In genomic region chr15:80489030-80489594, GRCh38 we compare ENCODE assay signal across 10 cellular contexts.
DNase-seq lines count a peak whose midpoint lies in the region; ATAC-seq and TF ChIP-seq lines count a peak whose summit lies in the region.
"Had no signal": no experiment of that assay in that cellular context is flagged by ENCODE, and none has a peak within 500 bp of the region (broad histone marks: within the 10 kb centered on the region; RNA-seq: fewer than 3 reads in every experiment).

No MANE protein-coding gene starts in this region.

- 22 to 39% methylated on average over 7 of the region's 7 CpGs for WGBS in heart right ventricle, 2 donors
- 34% methylated on average over 7 of the region's 7 CpGs for WGBS in right lobe of liver (ENCODE audit: insufficient coverage, low coverage, low lambda C conversion rate, missing lambda C conversion rate)
- 24 to 28% methylated on average over 7 of the region's 7 CpGs for WGBS in aorta, 2 donors

- no peaks in the 10 kb centered on the region for H3K36me3 Mint-ChIP-seq in GM23338 (ENCODE audit: low read depth)
- peaks cover 6% of the 10 kb centered on the region for H3K36me3 Mint-ChIP-seq in mesothelial cell of epicardium
- no peaks in the 10 kb centered on the region for H3K36me3 Mint-ChIP-seq in activated T-cell treated with anti-CD3 and anti-CD28 coated beads, Interleukin-2, amount 50 U/mL, for 72 hours (ENCODE audit: insufficient read depth in 2 of 2)

- no peak overlapping the region for H3K4me3 ChIP-seq in heart right ventricle
- H3K4me3 ChIP-seq in right lobe of liver: no peak overlapping the region
- H3K4me3 ChIP-seq in aorta (ENCODE audit: low read length in 2 of 2): no peak overlapping the region
- no peak overlapping the region for H3K4me3 ChIP-seq in GM23338

- H3K27ac ChIP-seq in heart right ventricle (peak overlapping the region in 2 of 10 donors; percentile 20 to 56), cingulate gyrus (ENCODE audit: low read depth, low read length) (peak overlapping the region; percentile 13), right lobe of liver (peak overlapping the region in 2 of 3 donors; percentile 23 to 29), aorta (ENCODE audit: low read depth in 1 of 2, low read length in 2 of 2) (peak overlapping the region; percentile 34 to 35), GM23338 (ENCODE audit: low read depth) (no peak overlapping the region)
- H3K27ac ChIP-seq: C4-2B had no signal

- H3K79me2 ChIP-seq in GM23338 (replicated peaks; ENCODE audit: insufficient read depth): no peaks in the 10 kb centered on the region

- TF ChIP-seq CTCF in heart right ventricle (IDR thresholded peaks at IDR 0.05) (no peak), right lobe of liver (IDR thresholded peaks at IDR 0.05) (no peak), GM23338 (conservative IDR thresholded peaks at IDR 0.05; ENCODE audit: low read depth in 2 of 2) (no peak), mesothelial cell of epicardium (IDR thresholded peaks at IDR 0.05; ENCODE audit: unreplicated experiment) (no peak)

- H2AFZ ChIP-seq in GM23338: no peak overlapping the region

- H3K4me3 Mint-ChIP-seq in GM23338 (no peak overlapping the region), mesothelial cell of epicardium (no peak overlapping the region)
- H3K4me3 Mint-ChIP-seq in activated T-cell treated with anti-CD3 and anti-CD28 coated beads, Interleukin-2, amount 50 U/mL, for 72 hours: no peak overlapping the region

- H3K4me1 ChIP-seq in heart right ventricle (peaks cover 3 to 28% (median 16%) of the 10 kb centered on the region in 9 donors), right lobe of liver (no peaks in the 10 kb centered on the region), aorta (ENCODE audit: control insufficient read depth in 1 of 2, insufficient read depth in 2 of 2, low read length in 2 of 2) (no peaks in the 10 kb centered on the region), GM23338 (ENCODE audit: insufficient read depth) (no peaks in the 10 kb centered on the region)

- peaks cover 4% of the 10 kb centered on the region for H3K27me3 Mint-ChIP-seq in GM23338 (ENCODE audit: insufficient read depth, low read depth, poor library complexity)
- no peaks in the 10 kb centered on the region for H3K27me3 Mint-ChIP-seq in mesothelial cell of epicardium (ENCODE audit: low read depth)
- H3K27me3 Mint-ChIP-seq in activated T-cell treated with anti-CD3 and anti-CD28 coated beads, Interleukin-2, amount 50 U/mL, for 72 hours (ENCODE audit: low read depth): peaks cover 28% of the 10 kb centered on the region

- H3K4me1 Mint-ChIP-seq in GM23338 (peaks cover 14% of the 10 kb centered on the region), mesothelial cell of epicardium (peaks cover 34% of the 10 kb centered on the region)
- no peaks in the 10 kb centered on the region for H3K4me1 Mint-ChIP-seq in activated T-cell treated with anti-CD3 and anti-CD28 coated beads, Interleukin-2, amount 50 U/mL, for 72 hours (ENCODE audit: low read depth)

- no peaks in the 10 kb centered on the region for H3F3A ChIP-seq in GM23338 (replicated peaks; ENCODE audit: low read depth)

- H3K9me2 ChIP-seq in GM23338 (ENCODE audit: insufficient read depth): 0 out of 2 replicates have a peak, but pooled peaks cover 4% of the 10 kb centered on the region

- H3K9me3 ChIP-seq in heart right ventricle (no peaks in the 10 kb centered on the region), right lobe of liver (no peaks in the 10 kb centered on the region), aorta (ENCODE audit: control insufficient read depth, low read length) (no peaks in the 10 kb centered on the region)

- no peak overlapping the region for H3K27ac Mint-ChIP-seq in GM23338
- no peak overlapping the region for H3K27ac Mint-ChIP-seq in mesothelial cell of epicardium
- H3K27ac Mint-ChIP-seq in activated T-cell treated with anti-CD3 and anti-CD28 coated beads, Interleukin-2, amount 50 U/mL, for 72 hours: no peak overlapping the region

- intact Hi-C loops in heart right ventricle (cut with DNase I): no loop called here
- intact Hi-C loops in cardiac septum (cut with DNase I): no loop called here
- intact Hi-C loops in right lobe of liver (cut with DNase I): no loop called here
- intact Hi-C loops in aorta (cut with DNase I): no loop called here

- no peak for TF ChIP-seq POLR2A in right lobe of liver (IDR thresholded peaks at IDR 0.05)

- H3K9me3 Mint-ChIP-seq in GM23338 (no peaks in the 10 kb centered on the region), mesothelial cell of epicardium (no peaks in the 10 kb centered on the region)
- no peaks in the 10 kb centered on the region for H3K9me3 Mint-ChIP-seq in activated T-cell treated with anti-CD3 and anti-CD28 coated beads, Interleukin-2, amount 50 U/mL, for 72 hours

- no peak overlapping the region for H3K4me2 ChIP-seq in GM23338

- no peaks in the 10 kb centered on the region for H4K20me1 ChIP-seq in GM23338 (replicated peaks; ENCODE audit: insufficient read depth)

- H3K36me3 ChIP-seq in heart right ventricle (no peaks in the 10 kb centered on the region), right lobe of liver (no peaks in the 10 kb centered on the region), aorta (ENCODE audit: control insufficient read depth in 1 of 2, insufficient read depth in 2 of 2, low read length in 1 of 2) (no peaks in the 10 kb centered on the region), GM23338 (ENCODE audit: insufficient read depth) (no peaks in the 10 kb centered on the region)

- ATAC-seq in heart right ventricle (peak in 5 of 8 donors; percentile 13 to 63 (median 38)), right lobe of liver (peak in 2 of 4 donors; percentile 44 to 59), aorta (ENCODE audit: low FRiP score) (peak; percentile 56), GM23338 (no peak)
- ATAC-seq in activated T-cell treated with anti-CD3 and anti-CD28 coated beads, Interleukin-2, amount 50 U/mL, for 72 hours (replicated peaks in 1 of 2): no peak

- H3K27me3 ChIP-seq in heart right ventricle (peaks cover 0 to 7% (median 0%) of the 10 kb centered on the region in 7 donors), right lobe of liver (no peaks in the 10 kb centered on the region), aorta (ENCODE audit: control insufficient read depth in 1 of 2, insufficient read depth in 2 of 2, low read length in 1 of 2) (no peaks in the 10 kb centered on the region), GM23338 (ENCODE audit: insufficient read depth) (no peaks in the 10 kb centered on the region)

- DNase-seq in heart right ventricle (no peak), cardiac septum (ENCODE audit: low spot score) (no peak), right lobe of liver (no peak), aorta (no peak), GM23338 (ENCODE audit: low spot score) (no peak), mesothelial cell of epicardium (ENCODE audit: low spot score in 2 of 2, unreplicated experiment in 2 of 2) (no peak)
- no peak for DNase-seq in activated T-cell treated with anti-CD3 and anti-CD28 coated beads, Interleukin-2, amount 50 U/mL, for 72 hours
- DNase-seq: NCI-H1694 had no signal

TF ChIP-seq in GM23338, 12 proteins besides CTCF, POLR2A, EP300 and RAD21 (continues in another document):
- TF ChIP-seq JUNB (IDR thresholded peaks at IDR 0.05; ENCODE audit: unreplicated experiment) (no peak), POLR2AphosphoS5 (IDR thresholded peaks at IDR 0.05; ENCODE audit: low read depth) (no peak), REST (IDR thresholded peaks at IDR 0.05; ENCODE audit: unreplicated experiment) (no peak), STAT1 (IDR thresholded peaks at IDR 0.05; ENCODE audit: unreplicated experiment) (no peak)

Comparison
In these comparisons a context has a peak if more than half of its experiments do, and no peak if none do; other contexts are left out.
1. ATAC-seq: peak in heart right ventricle (5 of 8) and aorta (single experiment); none in GM23338 (single experiment) and activated T-cell treated with anti-CD3 and anti-CD28 coated beads, Interleukin-2, amount 50 U/mL, for 72 hours (0 of 2).